Comparison of ENCODE assay signal across 1 cellular context in the genomic region with DNA sequence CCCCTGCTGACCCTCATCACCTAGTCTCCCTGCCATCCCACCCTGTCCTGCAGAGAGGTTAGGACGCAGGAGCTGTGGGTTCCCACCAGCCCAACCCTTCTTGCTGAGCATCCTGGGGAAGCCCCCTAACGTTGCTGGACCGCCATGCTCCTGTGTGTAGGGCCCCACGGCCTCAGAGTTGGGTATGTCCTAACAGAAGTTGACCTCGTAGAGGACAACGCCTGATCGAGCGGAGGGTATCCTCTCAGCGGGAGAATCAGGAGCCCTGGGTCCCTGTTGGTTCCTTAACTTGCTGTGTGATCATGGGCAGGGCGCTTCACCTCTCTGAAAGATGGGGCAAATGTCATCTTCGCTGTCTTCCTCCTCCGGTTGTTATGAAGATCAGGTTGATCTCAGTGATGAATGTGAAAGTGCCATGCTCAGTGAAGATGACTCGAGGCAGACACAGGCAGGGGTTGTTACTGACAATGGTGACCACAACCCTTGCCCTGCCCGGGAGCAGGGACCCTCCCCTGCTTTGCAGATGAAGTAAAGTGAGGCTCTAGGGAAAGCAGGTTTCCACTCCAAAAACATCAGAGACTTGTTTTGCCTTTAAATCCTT.
A peak's percentile ranks its signal among the peaks of the same experiment; 100 is the strongest.
TF ChIP-seq lines count a peak whose summit lies in the region.

No MANE protein-coding gene starts in this region.

TF ChIP-seq in K562, 482 proteins besides CTCF, POLR2A, EP300 and RAD21:
- TF ChIP-seq ZNF696 (CRISPR knock-in tag; conservative IDR thresholded peaks at IDR 0.05) = no peak
- TF ChIP-seq ETV1 (tag; conservative IDR thresholded peaks at IDR 0.05; ENCODE audit: low read depth) = no peak
- TF ChIP-seq BRD9 (IDR thresholded peaks at IDR 0.05; ENCODE audit: low read depth, partially characterized antibody) = peak; percentile 38
- TF ChIP-seq KLF10 (CRISPR knock-in tag; IDR thresholded peaks at IDR 0.05) = no peak
- TF ChIP-seq JUND (IDR thresholded peaks at IDR 0.05; ENCODE audit: borderline replicate concordance, low read depth, low read length) = no peak
- TF ChIP-seq JUND (tag; IDR thresholded peaks at IDR 0.05; ENCODE audit: borderline replicate concordance, low read depth, low read length) = no peak
TF ChIP-seq in K562: peak in this region for 1.
